ENCODE assay signal across 25 cellular contexts in the genomic region with DNA sequence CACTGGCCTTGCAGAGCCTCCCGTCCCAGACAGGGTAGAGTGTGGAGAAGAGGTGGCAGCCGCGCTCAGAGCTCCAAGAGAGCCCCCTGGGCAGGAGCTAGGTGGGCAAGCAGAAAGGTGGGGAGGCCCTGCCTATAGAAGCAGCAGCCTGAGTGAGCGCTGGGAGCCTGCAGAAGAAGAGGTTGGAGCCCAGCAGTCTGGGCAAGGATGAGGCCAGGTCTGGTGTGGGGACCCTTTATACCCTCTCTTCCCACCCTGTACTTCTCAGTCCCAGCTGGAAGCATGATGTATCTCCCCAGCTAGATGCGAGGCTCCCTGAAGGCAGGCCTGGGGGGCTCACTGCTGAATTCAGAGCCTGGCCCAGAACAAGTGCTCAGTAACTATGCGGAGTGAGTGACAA. TPM values are rescaled to one million over a fixed set of nuclear protein-coding genes. Genes with fewer than 3 reads are reported as not detected.
DNase-seq lines count a peak whose midpoint lies in the region; ATAC-seq and TF ChIP-seq lines count a peak whose summit lies in the region.
"Had no signal": no experiment of that assay in that cellular context is flagged by ENCODE, and none has a peak within 500 bp of the region (broad histone marks: within the 10 kb centered on the region; RNA-seq: fewer than 3 reads in every experiment).

No MANE protein-coding gene starts in this region.

- no peaks in the 10 kb centered on the region for H3K27me3 Mint-ChIP-seq in CD8-positive, alpha-beta memory T cell
- no peaks in the 10 kb centered on the region for H3K27me3 Mint-ChIP-seq in activated T-cell treated with anti-CD3 and anti-CD28 coated beads, Interleukin-2, amount 50 U/mL, for 4 hours (ENCODE audit: low read depth)
- H3K27me3 Mint-ChIP-seq: effector memory CD8-positive, alpha-beta T cell had no signal

- H3K9me3 ChIP-seq in CD8-positive, alpha-beta memory T cell (ENCODE audit: low read length) = no peaks in the 10 kb centered on the region
- H3K9me3 ChIP-seq in RWPE2 (ENCODE audit: severe bottlenecking) (no peaks in the 10 kb centered on the region), skeletal muscle tissue (ENCODE audit: control insufficient read depth in 3 of 3, low read length in 3 of 3) (no peaks in the 10 kb centered on the region)
- H3K9me3 ChIP-seq: adrenal gland, breast epithelium, colonic mucosa, heart left ventricle, prostate gland, upper lobe of left lung had no signal

- CTCF ChIA-PET in CD8-positive, alpha-beta memory T cell (lab: Charles Lee) = interaction anchor here (1.5 to 2.6 kb wide), 2 partner anchors 11 to 13 kb away, joined by 3 to 9 read pairs; no protein-coding TSS in a partner anchor

- H3K36me3 ChIP-seq in CD8-positive, alpha-beta memory T cell (ENCODE audit: insufficient read depth, low read length) = no peaks in the 10 kb centered on the region
- H3K36me3 ChIP-seq in RWPE2 (ENCODE audit: low read depth) = no peaks in the 10 kb centered on the region
- H3K36me3 ChIP-seq in skeletal muscle tissue (ENCODE audit: control insufficient read depth in 3 of 3, insufficient read depth in 3 of 3, low read length in 3 of 3) = no peaks in the 10 kb centered on the region
- H3K36me3 ChIP-seq: adrenal gland, breast epithelium, colonic mucosa, heart left ventricle, prostate gland, upper lobe of left lung had no signal

- no peak overlapping the region for H3K4me3 ChIP-seq in CD8-positive, alpha-beta memory T cell (ENCODE audit: low read length)
- H3K4me3 ChIP-seq in RWPE2 (ENCODE audit: severe bottlenecking) = no peak overlapping the region
- H3K4me3 ChIP-seq in skeletal muscle tissue (ENCODE audit: low read length in 3 of 3) = no peak overlapping the region
- H3K4me3 ChIP-seq: adrenal gland, breast epithelium, colonic mucosa, GM23338, heart left ventricle, prostate gland, smooth muscle cell, upper lobe of left lung had no signal

- H3K4me1 Mint-ChIP-seq in CD8-positive, alpha-beta memory T cell = peaks cover 33 to 59% (median 51%) of the 10 kb centered on the region in 3 donors
- peaks cover 33% of the 10 kb centered on the region for H3K4me1 Mint-ChIP-seq in activated T-cell treated with anti-CD3 and anti-CD28 coated beads, Interleukin-2, amount 50 U/mL, for 4 hours (ENCODE audit: low read depth)

- H3K36me3 Mint-ChIP-seq in CD8-positive, alpha-beta memory T cell = no peaks in the 10 kb centered on the region
- H3K36me3 Mint-ChIP-seq in activated T-cell treated with anti-CD3 and anti-CD28 coated beads, Interleukin-2, amount 50 U/mL, for 4 hours (ENCODE audit: insufficient read depth) = no peaks in the 10 kb centered on the region
- H3K36me3 Mint-ChIP-seq: memory B cell had no signal

- POLR2A ChIA-PET in CD8-positive, alpha-beta memory T cell (lab: Charles Lee) = no interaction called here

- H3K4me1 ChIP-seq in CD8-positive, alpha-beta memory T cell (ENCODE audit: insufficient read depth, low read length) = peaks cover 43% of the 10 kb centered on the region
- H3K4me1 ChIP-seq in RWPE2 (ENCODE audit: insufficient read depth, poor library complexity, severe bottlenecking) (no peaks in the 10 kb centered on the region), skeletal muscle tissue (ENCODE audit: control insufficient read depth in 3 of 3, insufficient read depth in 3 of 3, low read length in 3 of 3) (peaks cover 20 to 41% (median 41%) of the 10 kb centered on the region in 3 donors)
- H3K4me1 ChIP-seq: breast epithelium, colonic mucosa, prostate gland had no signal

- no peaks in the 10 kb centered on the region for H3K27me3 ChIP-seq in CD8-positive, alpha-beta memory T cell (ENCODE audit: insufficient read depth, low read length, poor library complexity, severe bottlenecking)
- H3K27me3 ChIP-seq in RWPE2 (ENCODE audit: insufficient read depth, poor library complexity, severe bottlenecking) (no peaks in the 10 kb centered on the region), skeletal muscle tissue (ENCODE audit: control insufficient read depth in 3 of 3, insufficient read depth in 3 of 3, low read length in 3 of 3) (no peaks in the 10 kb centered on the region)
- H3K27me3 ChIP-seq: adrenal gland, breast epithelium, colonic mucosa, heart left ventricle, upper lobe of left lung had no signal

- peak overlapping the region in 2 of 7 donors; percentile 15 to 52 for H3K4me3 Mint-ChIP-seq in CD8-positive, alpha-beta memory T cell
- H3K4me3 Mint-ChIP-seq in activated T-cell treated with anti-CD3 and anti-CD28 coated beads, Interleukin-2, amount 50 U/mL, for 4 hours = no peak overlapping the region
- H3K4me3 Mint-ChIP-seq: GM23338, memory B cell had no signal

- TF ChIP-seq CTCF in RWPE2 (IDR thresholded peaks at IDR 0.05; ENCODE audit: poor library complexity, severe bottlenecking) = no peak

- H3K9me3 Mint-ChIP-seq in CD8-positive, alpha-beta memory T cell = no peaks in the 10 kb centered on the region
- H3K9me3 Mint-ChIP-seq in activated T-cell treated with anti-CD3 and anti-CD28 coated beads, Interleukin-2, amount 50 U/mL, for 4 hours = no peaks in the 10 kb centered on the region
- H3K9me3 Mint-ChIP-seq: effector memory CD8-positive, alpha-beta T cell; GM23338; memory B cell had no signal

- DNase-seq in CD8-positive, alpha-beta memory T cell = peak in 1 of 5 donors; percentile 42
- peak; percentile 31 for DNase-seq in RWPE2 (ENCODE audit: low spot score)
- DNase-seq in mesenteric fat pad (ENCODE audit: low spot score) = peak; percentile 69
- no peak for DNase-seq in activated T-cell treated with anti-CD3 and anti-CD28 coated beads, Interleukin-2, amount 50 U/mL, for 4 hours
- DNase-seq: activated gamma-delta T cell treated with Interleukin-2 at 50 U/mL for 16 hours; colonic mucosa; effector memory CD8-positive, alpha-beta T cell; Karpas-422; NCI-H146; NCI-H2107; OCI-M1; stimulated activated CD4-positive, alpha-beta T cell treated with anti-CD3 and anti-CD28 coated beads, Interleukin-2, amount 100 ng/mL, for 24 hours; upper lobe of left lung had no signal

- H3K27ac Mint-ChIP-seq in CD8-positive, alpha-beta memory T cell = peak overlapping the region in 5 of 8 donors; percentile 10 to 85 (median 61)
- H3K27ac Mint-ChIP-seq: GM23338, memory B cell had no signal

- ATAC-seq in RWPE2 (ENCODE audit: low read depth) (no peak), HG03135 (IDR thresholded peaks at IDR 0.05; ENCODE audit: unreplicated experiment) (no peak), GM18909 (IDR thresholded peaks at IDR 0.05; ENCODE audit: poor library complexity, unreplicated experiment) (no peak)
- no peak for ATAC-seq in activated T-cell treated with anti-CD3 and anti-CD28 coated beads, Interleukin-2, amount 50 U/mL, for 4 hours
- ATAC-seq: effector memory CD8-positive, alpha-beta T cell had no signal

- peak overlapping the region in 2 of 3 donors; percentile 29 to 40 for H3K9ac ChIP-seq in skeletal muscle tissue (ENCODE audit: low read depth in 1 of 3, low read length in 3 of 3)

- H3K27ac ChIP-seq in CD8-positive, alpha-beta memory T cell (ENCODE audit: low read depth, low read length) = no peak overlapping the region
- H3K27ac ChIP-seq in RWPE2 (ENCODE audit: poor library complexity, severe bottlenecking) (no peak overlapping the region), skeletal muscle tissue (ENCODE audit: low read depth, low read length) (peak overlapping the region; percentile 98)
- H3K27ac ChIP-seq: breast epithelium, C4-2B, colonic mucosa, HL-60, prostate gland had no signal

RNA-seq across cellular contexts. Expression of gene ZMIZ1, which starts 44.5 kb away (rescaled TPM):
- 10 to 100 TPM; 34.7 to 36.3 TPM for total RNA-seq in CD8-positive, alpha-beta memory T cell
- polyA plus RNA-seq in CD8-positive, alpha-beta memory T cell = 8.0 TPM
- total RNA-seq in mesenteric fat pad (81.1 TPM), skeletal muscle tissue (11.5 TPM)
- 10 to 100 TPM; 17.7 to 21.0 (median 18.0) TPM for total RNA-seq in activated T-cell treated with anti-CD3 and anti-CD28 coated beads, Interleukin-2, amount 50 U/mL, for 4 hours
